In the genomic region with DNA sequence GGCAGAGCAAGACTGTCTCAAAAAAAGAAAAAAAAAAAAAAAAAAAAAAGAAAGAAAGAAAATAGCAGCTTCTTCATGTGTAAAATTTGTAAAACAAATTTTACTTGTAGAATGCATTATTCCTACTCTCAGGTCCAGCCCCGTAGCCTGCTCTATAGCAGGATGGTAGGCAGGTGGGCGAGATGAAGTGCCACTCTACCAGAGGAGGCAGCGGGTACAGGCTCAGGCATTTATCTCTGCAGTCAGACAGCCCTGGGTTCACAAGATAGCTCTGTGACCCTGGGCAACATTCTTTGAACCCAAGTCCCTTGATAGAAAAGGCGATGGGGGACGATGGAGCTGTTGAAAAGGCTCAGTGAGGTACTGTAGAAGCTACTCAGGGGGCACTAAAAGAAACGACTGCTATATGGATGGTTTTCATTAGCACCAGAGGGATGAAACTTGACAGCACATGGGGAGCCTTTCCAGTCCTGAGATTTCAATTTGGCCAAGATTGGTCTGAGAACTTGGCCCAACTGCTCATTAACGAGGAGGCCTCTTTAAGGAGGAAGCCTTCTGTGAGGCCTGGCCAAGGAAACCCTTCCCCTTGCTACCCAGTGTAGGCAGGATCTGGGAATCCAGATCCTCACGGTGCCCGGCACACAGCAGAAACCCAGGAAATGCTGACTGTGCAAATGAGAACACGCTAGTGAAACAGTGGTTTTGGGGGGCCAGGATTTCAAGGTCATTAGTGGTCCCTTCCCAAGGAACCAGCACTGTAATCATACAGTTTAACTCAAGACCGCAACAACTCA, we compare ENCODE assay signal across 22 cellular contexts.
DNase-seq lines count a peak whose midpoint lies in the region; ATAC-seq and TF ChIP-seq lines count a peak whose summit lies in the region.
"Had no signal": no experiment of that assay in that cellular context is flagged by ENCODE, and none has a peak within 500 bp of the region (broad histone marks: within the 10 kb centered on the region; RNA-seq: fewer than 3 reads in every experiment).

No MANE protein-coding gene starts in this region.

- no peaks in the 10 kb centered on the region for H3K9me3 ChIP-seq in cardiac muscle cell (ENCODE audit: low read depth)
- no peaks in the 10 kb centered on the region for H3K9me3 ChIP-seq in left ventricle myocardium inferior (replicated peaks)
- H3K9me3 ChIP-seq in ascending aorta, result no peaks in the 10 kb centered on the region
- H3K9me3 ChIP-seq: gastroesophageal sphincter, stomach, upper lobe of left lung had no signal

- no peak for ATAC-seq in GM21447 (IDR thresholded peaks at IDR 0.05; ENCODE audit: unreplicated experiment)
- ATAC-seq: T-helper 17 cell had no signal

- intact Hi-C loops in left ventricle myocardium inferior (cut with micrococcal nuclease), result no loop called here
- intact Hi-C loops in ascending aorta (cut with DNase I), result no loop called here

- no peak for TF ChIP-seq CTCF in cardiac muscle cell (IDR thresholded peaks at IDR 0.05; ENCODE audit: low read depth, low read length)
- TF ChIP-seq CTCF in left ventricle myocardium inferior (IDR thresholded peaks at IDR 0.05; ENCODE audit: borderline replicate concordance), result no peak
- TF ChIP-seq CTCF in ascending aorta (IDR thresholded peaks at IDR 0.05), result no peak

- H3K4me3 ChIP-seq in cardiac muscle cell (no peak overlapping the region), left ventricle myocardium inferior (no peak overlapping the region), ascending aorta (no peak overlapping the region)
- H3K4me3 ChIP-seq: gastroesophageal sphincter, lung, SK-N-MC, stomach, upper lobe of left lung had no signal

- peaks cover 19% of the 10 kb centered on the region for H3K4me1 ChIP-seq in cardiac muscle cell (ENCODE audit: low read depth)
- H3K4me1 ChIP-seq in left ventricle myocardium inferior, result peaks cover 34% of the 10 kb centered on the region
- no peaks in the 10 kb centered on the region for H3K4me1 ChIP-seq in ascending aorta

- DNase-seq in cardiac muscle cell (ENCODE audit: low read depth in 1 of 2, low spot score in 1 of 2) (peak in 1 of 2 donors; percentile 16), left ventricle myocardium inferior (no peak), ascending aorta (ENCODE audit: low spot score in 2 of 2) (peak in 1 of 2 donors; percentile 52), mesenteric fat pad (ENCODE audit: low spot score) (peak; percentile 28), ureter (ENCODE audit: low spot score) (peak; percentile 32), NCI-H524 (lab: John Stamatoyannopoulos, UW) (no peak), SK-N-DZ (ENCODE audit: low spot score) (no peak)
- DNase-seq: activated CD4-positive, alpha-beta T cell treated with anti-CD3 and anti-CD28 coated beads, Interleukin-2, amount 50 U/mL, for 1 hour; activated gamma-delta T cell; amniotic stem cell; Calu3; NCI-H146; NCI-H526 treated with DMSO at 0.1 percent for 48 hours; stomach; T-helper 17 cell; upper lobe of left lung had no signal

- H3K36me3 ChIP-seq in cardiac muscle cell (peaks cover 13% of the 10 kb centered on the region), left ventricle myocardium inferior (peaks cover 86% of the 10 kb centered on the region), ascending aorta (peaks cover 51 to 81% of the 10 kb centered on the region in 2 donors)

- H3K27ac ChIP-seq in cardiac muscle cell (peak overlapping the region; percentile 71), left ventricle myocardium inferior (replicated peaks) (no peak overlapping the region), ascending aorta (peak overlapping the region; percentile 21 to 58)
- H3K27ac ChIP-seq: C4-2B, KMS-11, SK-N-MC had no signal

- H3K27me3 ChIP-seq in cardiac muscle cell, result no peaks in the 10 kb centered on the region
- no peaks in the 10 kb centered on the region for H3K27me3 ChIP-seq in left ventricle myocardium inferior (ENCODE audit: low read depth)
- no peaks in the 10 kb centered on the region for H3K27me3 ChIP-seq in ascending aorta
- H3K27me3 ChIP-seq: gastroesophageal sphincter, stomach, upper lobe of left lung had no signal

Comparison
In these comparisons a context has a peak if more than half of its experiments do, and no peak if none do; other contexts are left out.
1. DNase-seq: peak in mesenteric fat pad (single experiment) and ureter (single experiment); none in left ventricle myocardium inferior (single experiment), NCI-H524 (0 of 2) and SK-N-DZ (single experiment).